Comparison of ENCODE assay signal across 8 cellular contexts in the genomic region with DNA sequence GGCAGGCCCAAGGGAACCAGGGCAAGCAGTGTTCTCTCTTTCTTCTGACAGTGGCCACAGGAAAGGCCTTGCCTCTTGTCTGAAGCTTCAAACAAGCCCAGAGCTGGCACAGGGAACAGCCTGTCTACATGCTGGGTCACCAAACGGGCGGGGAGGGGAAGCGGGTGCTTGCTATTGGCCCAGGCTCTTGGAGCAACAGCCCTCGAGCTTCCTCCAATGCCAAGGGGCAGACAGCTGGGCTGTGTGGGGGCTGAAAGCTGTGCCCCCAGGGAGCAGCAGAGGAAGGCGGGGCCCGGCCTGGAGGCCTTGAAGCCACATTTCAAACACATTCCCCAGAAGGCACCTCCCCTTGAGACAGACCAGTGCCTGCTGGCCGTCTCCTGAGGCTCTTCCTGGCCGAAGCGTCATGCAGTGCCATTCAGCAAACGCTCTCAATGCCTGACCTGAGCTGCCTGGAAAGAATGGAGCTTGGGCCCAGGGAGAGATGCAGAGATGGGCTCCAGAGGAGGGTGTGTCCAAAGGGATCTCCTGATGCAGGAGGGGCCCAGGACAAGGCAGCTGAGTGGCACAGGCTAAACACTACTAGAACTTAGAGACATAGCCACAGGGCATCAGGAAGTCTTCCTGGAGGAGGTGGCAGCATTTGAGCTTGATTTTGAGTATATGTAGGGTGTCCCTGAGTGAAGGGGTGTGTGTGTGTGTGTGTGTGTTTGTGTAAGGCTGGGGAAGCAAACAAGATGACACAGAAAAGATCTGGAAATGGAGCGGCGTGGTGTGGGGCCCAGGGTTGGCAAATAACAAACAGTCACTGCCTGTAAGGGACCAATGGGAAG. TPM values are rescaled to one million over a fixed set of nuclear protein-coding genes. Genes with fewer than 3 reads are reported as not detected.
DNase-seq lines count a peak whose midpoint lies in the region; ATAC-seq and TF ChIP-seq lines count a peak whose summit lies in the region.

No MANE protein-coding gene starts in this region.

- no peak overlapping the region for H3K27ac Mint-ChIP-seq in activated CD4-positive, alpha-beta T cell treated with anti-CD3 and anti-CD28 coated beads, Interleukin-2, amount 10 ng/mL, durations not matched to agents 24 days and 14 days

- H3K27me3 ChIP-seq in SJCRH30 (peaks cover 60% of the 10 kb centered on the region), thoracic aorta (replicated peaks; ENCODE audit: insufficient read depth) (peaks cover 13% of the 10 kb centered on the region)

- peaks cover 6% of the 10 kb centered on the region for H3K4me1 Mint-ChIP-seq in activated CD4-positive, alpha-beta T cell treated with anti-CD3 and anti-CD28 coated beads, Interleukin-2, amount 10 ng/mL, durations not matched to agents 24 days and 14 days

- TF ChIP-seq CTCF in foreskin fibroblast (IDR thresholded peaks at IDR 0.05; ENCODE audit: low read depth, low read length) (no peak), thoracic aorta (IDR thresholded peaks at IDR 0.05) (no peak)

- DNase-seq in activated CD4-positive, alpha-beta T cell treated with anti-CD3 and anti-CD28 coated beads, Interleukin-2, amount 10 ng/mL, durations not matched to agents 24 days and 14 days: no peak
- DNase-seq in activated CD4-positive, alpha-beta T cell treated with anti-CD3 and anti-CD28 coated beads, Interleukin-2, amount 50 U/mL, for 4 hours: no peak
- peak; percentile 94 to 95 for DNase-seq in SJCRH30
- DNase-seq in foreskin fibroblast: peak; percentile 85 to 87
- no peak for DNase-seq in thoracic aorta (ENCODE audit: low spot score)
- DNase-seq in NK-92 treated with Interleukin-12 subunit alpha and Interleukin-12 subunit beta, amount 100 ng/mL, for 24 hours (lab: John Stamatoyannopoulos, UW): no peak

- H3K4me3 ChIP-seq in SJCRH30 (no peak overlapping the region), foreskin fibroblast (ENCODE audit: low read depth in 1 of 2, low read length in 2 of 2) (no peak overlapping the region), thoracic aorta (no peak overlapping the region)

- peak overlapping the region; percentile 17 for H3K4me3 Mint-ChIP-seq in activated CD4-positive, alpha-beta T cell treated with anti-CD3 and anti-CD28 coated beads, Interleukin-2, amount 10 ng/mL, durations not matched to agents 24 days and 14 days

- H3K27ac ChIP-seq in SJCRH30: no peak overlapping the region
- no peak overlapping the region for H3K27ac ChIP-seq in thoracic aorta

- H3K4me1 ChIP-seq in SJCRH30 (peaks cover 14% of the 10 kb centered on the region), thoracic aorta (ENCODE audit: control insufficient read depth in 1 of 2, low read depth in 2 of 2) (peaks cover 16 to 40% of the 10 kb centered on the region in 2 donors)

- peak; percentile 10 for ATAC-seq in thoracic aorta (ENCODE audit: insufficient number of reproducible peaks, low FRiP score, low read depth)
- no peak for ATAC-seq in HG02642 (IDR thresholded peaks at IDR 0.05; ENCODE audit: poor library complexity, unreplicated experiment)
- no peak for ATAC-seq in GM19397 (IDR thresholded peaks at IDR 0.05; ENCODE audit: unreplicated experiment)

- H3K27me3 Mint-ChIP-seq in activated CD4-positive, alpha-beta T cell treated with anti-CD3 and anti-CD28 coated beads, Interleukin-2, amount 10 ng/mL, durations not matched to agents 24 days and 14 days: peaks cover 59% of the 10 kb centered on the region

- H3K36me3 ChIP-seq in SJCRH30 (no peaks in the 10 kb centered on the region), thoracic aorta (no peaks in the 10 kb centered on the region)

- no peaks in the 10 kb centered on the region for H3K36me3 Mint-ChIP-seq in activated CD4-positive, alpha-beta T cell treated with anti-CD3 and anti-CD28 coated beads, Interleukin-2, amount 10 ng/mL, durations not matched to agents 24 days and 14 days (ENCODE audit: low read depth)

- no peaks in the 10 kb centered on the region for H3K9me3 ChIP-seq in SJCRH30 (replicated peaks)
- H3K9me3 ChIP-seq in thoracic aorta: no peaks in the 10 kb centered on the region

- intact Hi-C loops in activated CD4-positive, alpha-beta T cell treated with anti-CD3 and anti-CD28 coated beads, Interleukin-2, amount 10 ng/mL, durations not matched to agents 24 days and 14 days (cut with micrococcal nuclease): no loop called here

- H3K9me3 Mint-ChIP-seq in activated CD4-positive, alpha-beta T cell treated with anti-CD3 and anti-CD28 coated beads, Interleukin-2, amount 10 ng/mL, durations not matched to agents 24 days and 14 days: no peaks in the 10 kb centered on the region

RNA-seq across cellular contexts. Expression of gene FIBCD1, which starts 2.5 kb away (rescaled TPM):
- total RNA-seq in activated CD4-positive, alpha-beta T cell treated with anti-CD3 and anti-CD28 coated beads, Interleukin-2, amount 10 ng/mL, durations not matched to agents 24 days and 14 days: not detected in 2 replicates
- total RNA-seq in SJCRH30 (2014; rRNA removed; shearing (Covaris generic)): 2.8 TPM in 1 of 2 replicates, not detected in the other
- not detected for total RNA-seq in thoracic aorta

RNA-seq across cellular contexts. Expression of gene QRFP, which starts 39.9 kb away (rescaled TPM):
- not detected in 2 replicates for total RNA-seq in activated CD4-positive, alpha-beta T cell treated with anti-CD3 and anti-CD28 coated beads, Interleukin-2, amount 10 ng/mL, durations not matched to agents 24 days and 14 days
- total RNA-seq in SJCRH30 (2014; rRNA removed; shearing (Covaris generic)): not detected in 2 replicates
- not detected for total RNA-seq in thoracic aorta

Comparison
In these comparisons a context has a peak if more than half of its experiments do, and no peak if none do; other contexts are left out.
1. DNase-seq: peak in SJCRH30 (2 of 2) and foreskin fibroblast (2 of 2); none in activated CD4-positive, alpha-beta T cell treated with anti-CD3 and anti-CD28 coated beads, Interleukin-2, amount 10 ng/mL, durations not matched to agents 24 days and 14 days (single experiment), activated CD4-positive, alpha-beta T cell treated with anti-CD3 and anti-CD28 coated beads, Interleukin-2, amount 50 U/mL, for 4 hours (0 of 2), thoracic aorta (single experiment) and NK-92 treated with Interleukin-12 subunit alpha and Interleukin-12 subunit beta, amount 100 ng/mL, for 24 hours (single experiment).